1 cellular context compared by ENCODE assay signal in genomic region chr12:112182499-112182898, GRCh38.
TF ChIP-seq lines count a peak whose summit lies in the region.

No MANE protein-coding gene starts in this region.

TF ChIP-seq in GM12878, 131 proteins besides CTCF, POLR2A, EP300 and RAD21 (continued from another document):
- peak; percentile 78; the same call in 1 of the 2 replicates for TF ChIP-seq ZBTB33 (IDR thresholded peaks at IDR 0.05)
- TF ChIP-seq TCF7 (IDR thresholded peaks at IDR 0.05; ENCODE audit: borderline replicate concordance) = no peak
- no peak for TF ChIP-seq PAX8 (IDR thresholded peaks at IDR 0.05)
- no peak for TF ChIP-seq MTA3 (IDR thresholded peaks at IDR 0.05; ENCODE audit: borderline replicate concordance, low read length)
